In genomic region chr7:152806635-152807034, GRCh38 we compare ENCODE assay signal across 7 cellular contexts. TPM values are rescaled to one million over a fixed set of nuclear protein-coding genes. Genes with fewer than 3 reads are reported as not detected.
A peak's percentile ranks its signal among the peaks of the same experiment; 100 is the strongest.
DNase-seq lines count a peak whose midpoint lies in the region; FAIRE-seq and TF ChIP-seq lines count a peak whose summit lies in the region.
"Not testable (repeated sequence)": the region's sequence is repeated elsewhere in the genome, so short reads cannot be mapped to it uniquely, and the experiment has no call there.

No MANE protein-coding gene starts in this region.

- not testable (repeated sequence) for H3K36me3 ChIP-seq in HEK293 (ENCODE audit: control insufficient read depth in 2 of 2, insufficient read depth in 1 of 2, low read length in 2 of 2); endothelial cell of umbilical vein (ENCODE audit: control insufficient read depth in 2 of 2, extremely low read depth in 1 of 2, insufficient read depth in 2 of 2, low read length in 2 of 2)

- not testable (repeated sequence) for H3K4me3 ChIP-seq in HEK293 (ENCODE audit: low read depth, low read length); endothelial cell of umbilical vein (replicated peaks in 1 of 3; ENCODE audit: insufficient read depth in 1 of 3, low read depth in 1 of 3, low read length in 3 of 3); fibroblast of villous mesenchyme (ENCODE audit: low read depth, low read length)

- not testable (repeated sequence) for H3K27ac ChIP-seq in HEK293 (ENCODE audit: extremely low read depth, low read depth, low read length); endothelial cell of umbilical vein (ENCODE audit: insufficient read depth, low read depth, low read length)

- CTCF ChIA-PET in HEK293 (lab: Yijun Ruan, JAX); endothelial cell of umbilical vein (lab: Charles Lee): not testable (repeated sequence)

- not testable (repeated sequence) for H3K4me1 ChIP-seq in HEK293 (ENCODE audit: control insufficient read depth, insufficient read depth, low read length); endothelial cell of umbilical vein (ENCODE audit: control insufficient read depth, extremely low read depth, insufficient read depth, low read length)

- H3K9me1 ChIP-seq in endothelial cell of umbilical vein (replicated peaks; ENCODE audit: control insufficient read depth, extremely low read depth, insufficient read depth, low read length), result not testable (repeated sequence)

- not testable (repeated sequence) for H3K9ac ChIP-seq in endothelial cell of umbilical vein (replicated peaks; ENCODE audit: extremely low read depth, insufficient read depth, low read length)

- H3K9me3 ChIP-seq in HEK293 (ENCODE audit: control insufficient read depth, insufficient read depth, low read depth, low read length); endothelial cell of umbilical vein (replicated peaks; ENCODE audit: control insufficient read depth, insufficient read depth, low read length): not testable (repeated sequence)

- POLR2A ChIA-PET in HEK293 (lab: Yijun Ruan, JAX); endothelial cell of umbilical vein (lab: Charles Lee): not testable (repeated sequence)

- FAIRE-seq in RCC 7860 (lab: Jason Lieb, UNC), result peak; percentile 97
- FAIRE-seq in endothelial cell of umbilical vein (lab: Jason Lieb, UNC), result peak; percentile 86

- intact Hi-C loops in endothelial cell of umbilical vein (cut with micrococcal nuclease), result not testable (repeated sequence)

- not testable (repeated sequence) for TF ChIP-seq POLR2A in endothelial cell of umbilical vein (IDR thresholded peaks at IDR 0.05; ENCODE audit: low read depth, low read length)

- TF ChIP-seq CTCF in HEK293 (tag by site-specific recombination; IDR thresholded peaks at IDR 0.05); endothelial cell of umbilical vein (IDR thresholded peaks at IDR 0.05; ENCODE audit: extremely low read depth in 1 of 2, insufficient read depth in 1 of 2, low read depth in 1 of 2, low read length in 2 of 2); fibroblast of villous mesenchyme (IDR thresholded peaks at IDR 0.05; ENCODE audit: insufficient read depth, low read depth, low read length): not testable (repeated sequence)

- not testable (repeated sequence) for H3K4me2 ChIP-seq in endothelial cell of umbilical vein (ENCODE audit: insufficient read depth, low read length)

- H3K79me2 ChIP-seq in endothelial cell of umbilical vein (ENCODE audit: control insufficient read depth, insufficient read depth, low read length), result not testable (repeated sequence)

- dilution Hi-C loops in endothelial cell of umbilical vein (cut with MboI; ENCODE audit: extremely low pct_ligation_motif_present, low sequenced_read_pairs), result not testable (repeated sequence)

- peak; percentile 13 for DNase-seq in EL
- DNase-seq in RCC 7860 (ENCODE audit: low spot score), result peak; percentile 83
- peak; percentile 55 for DNase-seq in astrocyte of the hippocampus (ENCODE audit: low read depth, low spot score)
- peak; percentile 66 for DNase-seq in endothelial cell of umbilical vein (ENCODE audit: low read depth, low spot score)
- peak; percentile 7 for DNase-seq in fibroblast of villous mesenchyme (ENCODE audit: low read depth)
- DNase-seq in kidney tubule cell (ENCODE audit: low spot score), result peak; percentile 94

- BruUV-seq in endothelial cell of umbilical vein (replicated peaks; lab: Mats Ljungman, UMichigan), result not testable (repeated sequence)

- H2AFZ ChIP-seq in endothelial cell of umbilical vein (ENCODE audit: low read depth, low read length), result not testable (repeated sequence)

- not testable (repeated sequence) for H3K27me3 ChIP-seq in endothelial cell of umbilical vein (ENCODE audit: control insufficient read depth in 2 of 2, insufficient read depth in 2 of 2, low read length in 2 of 2)

- H4K20me1 ChIP-seq in endothelial cell of umbilical vein (replicated peaks; ENCODE audit: control insufficient read depth, extremely low read depth, insufficient read depth, low read length), result not testable (repeated sequence)

TF ChIP-seq in HEK293, 187 proteins besides CTCF, POLR2A, EP300 and RAD21:
- TF ChIP-seq ZBTB17 (tag by site-specific recombination; IDR thresholded peaks at IDR 0.05), result 0 out of 2 replicates have a peak, but pooled peaks have one; percentile 19
TF ChIP-seq in HEK293: peak in this region for 1; not testable (repeated sequence) for 186.

RNA-seq across cellular contexts. Expression of gene ACTR3B, which starts 47.1 kb away (rescaled TPM):
- total RNA-seq in endothelial cell of umbilical vein (7.9 and 8.7 TPM in 2 replicates), fibroblast of villous mesenchyme (6.0 and 6.8 TPM in 2 replicates)
- polyA plus RNA-seq in endothelial cell of umbilical vein, result 5.7 and 5.8 TPM in 2 replicates
- 5.9 and 7.2 TPM in 2 replicates for polyA plus RNA-seq in endothelial cell of umbilical vein (2011; cell fraction: cytosol; rRNA removed)
- 11.6 and 14.0 TPM in 2 replicates for polyA plus RNA-seq in endothelial cell of umbilical vein (2011; cell fraction: nucleus; rRNA removed)
- 3.6 and 4.7 TPM in 2 replicates for polyA plus RNA-seq in endothelial cell of umbilical vein (2012)
- polyA minus RNA-seq in endothelial cell of umbilical vein, result 5.0 and 8.9 TPM in 2 replicates
- 12.8 TPM for polyA minus RNA-seq in endothelial cell of umbilical vein (2011; cell fraction: cytosol; rRNA and poly(A)+ RNA removed)
- 10.2 and 14.4 TPM in 2 replicates for polyA minus RNA-seq in endothelial cell of umbilical vein (2011; cell fraction: nucleus; rRNA and poly(A)+ RNA removed)

Comparison
In these comparisons a context has a peak if more than half of its experiments do, and no peak if none do; other contexts are left out.
1. DNase-seq: peak in every context shown above with its lines; median percentile 94 in kidney tubule cell; 83 in RCC 7860; 66 in endothelial cell of umbilical vein; 55 in astrocyte of the hippocampus; 13 in EL; 7 in fibroblast of villous mesenchyme.